2 cellular contexts compared by ENCODE assay signal in the genomic region with DNA sequence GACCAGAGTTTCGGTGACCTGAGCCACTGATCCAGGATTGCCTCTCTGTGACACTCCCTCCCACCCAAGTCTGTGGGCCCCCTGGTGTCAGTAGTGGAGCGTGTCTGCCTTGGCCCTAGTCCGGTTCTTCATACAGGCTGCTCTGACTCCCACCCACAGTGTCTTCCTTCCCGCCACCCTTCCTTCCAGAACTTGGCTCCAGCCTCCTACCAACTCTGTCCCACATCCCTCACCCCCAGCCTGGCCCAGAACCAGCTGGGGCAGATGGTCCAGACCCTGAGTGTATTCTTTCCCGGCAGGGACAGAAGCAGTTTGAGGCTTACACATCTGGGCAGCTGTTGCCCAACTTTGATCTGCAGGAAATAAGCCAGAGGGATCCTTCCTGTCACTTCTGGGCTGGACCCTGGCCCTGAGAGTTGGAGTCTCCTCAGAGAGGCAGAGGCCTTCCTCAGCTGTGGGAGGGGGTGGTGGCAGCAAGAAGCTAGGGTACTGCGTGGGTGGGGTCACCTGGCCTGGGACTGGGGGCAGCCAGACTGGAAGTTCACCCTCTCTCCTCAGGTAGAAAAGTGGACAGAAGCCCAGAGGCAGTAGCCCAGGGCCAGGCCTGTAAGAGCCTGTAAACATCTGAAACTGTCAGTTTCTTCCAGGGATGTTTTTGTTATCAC.
TF ChIP-seq lines count a peak whose summit lies in the region.

No MANE protein-coding gene starts in this region.

TF ChIP-seq in H1, 55 proteins besides CTCF, POLR2A, EP300 and RAD21:
- TF ChIP-seq CEBPB (IDR thresholded peaks at IDR 0.05; ENCODE audit: low read depth, low read length) (no peak), TAF1 (IDR thresholded peaks at IDR 0.05; ENCODE audit: low read depth, low read length) (no peak), GABPA (IDR thresholded peaks at IDR 0.05; ENCODE audit: borderline replicate concordance, insufficient read depth, low read length) (no peak), SIX5 (IDR thresholded peaks at IDR 0.05; ENCODE audit: low read depth, low read length) (no peak), MAFK (IDR thresholded peaks at IDR 0.05; ENCODE audit: low read depth, low read length) (no peak), GTF2F1 (IDR thresholded peaks at IDR 0.05; ENCODE audit: borderline replicate concordance, low read depth, low read length) (no peak), ASH2L (IDR thresholded peaks at IDR 0.05; ENCODE audit: low read length) (no peak), RBBP5 (IDR thresholded peaks at IDR 0.05; ENCODE audit: borderline replicate concordance, low read depth, low read length) (no peak), CBX5 (IDR thresholded peaks at IDR 0.05; ENCODE audit: low read depth, low read length) (no peak), TEAD4 (IDR thresholded peaks at IDR 0.05; ENCODE audit: low read depth, low read length) (no peak), POU5F1 (IDR thresholded peaks at IDR 0.05; ENCODE audit: low read depth, low read length) (no peak), NRF1 (IDR thresholded peaks at IDR 0.05; ENCODE audit: low read depth, low read length) (no peak), RNF2 (IDR thresholded peaks at IDR 0.05; ENCODE audit: borderline replicate concordance, low read depth, low read length, missing control alignments, poor library complexity, severe bottlenecking) (no peak), NANOG (IDR thresholded peaks at IDR 0.05; ENCODE audit: insufficient read depth, low read depth, low read length, poor library complexity, severe bottlenecking) (no peak)
- TF ChIP-seq, protein P1, sequence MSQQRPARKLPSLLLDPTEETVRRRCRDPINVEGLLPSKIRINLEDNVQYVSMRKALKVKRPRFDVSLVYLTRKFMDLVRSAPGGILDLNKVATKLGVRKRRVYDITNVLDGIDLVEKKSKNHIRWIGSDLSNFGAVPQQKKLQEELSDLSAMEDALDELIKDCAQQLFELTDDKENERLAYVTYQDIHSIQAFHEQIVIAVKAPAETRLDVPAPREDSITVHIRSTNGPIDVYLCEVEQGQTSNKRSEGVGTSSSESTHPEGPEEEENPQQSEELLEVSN (IDR thresholded peaks at IDR 0.05) = no peak
- TF ChIP-seq, protein P2, sequence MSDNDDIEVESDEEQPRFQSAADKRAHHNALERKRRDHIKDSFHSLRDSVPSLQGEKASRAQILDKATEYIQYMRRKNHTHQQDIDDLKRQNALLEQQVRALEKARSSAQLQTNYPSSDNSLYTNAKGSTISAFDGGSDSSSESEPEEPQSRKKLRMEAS (IDR thresholded peaks at IDR 0.05) = no peak
- TF ChIP-seq, protein P3, sequence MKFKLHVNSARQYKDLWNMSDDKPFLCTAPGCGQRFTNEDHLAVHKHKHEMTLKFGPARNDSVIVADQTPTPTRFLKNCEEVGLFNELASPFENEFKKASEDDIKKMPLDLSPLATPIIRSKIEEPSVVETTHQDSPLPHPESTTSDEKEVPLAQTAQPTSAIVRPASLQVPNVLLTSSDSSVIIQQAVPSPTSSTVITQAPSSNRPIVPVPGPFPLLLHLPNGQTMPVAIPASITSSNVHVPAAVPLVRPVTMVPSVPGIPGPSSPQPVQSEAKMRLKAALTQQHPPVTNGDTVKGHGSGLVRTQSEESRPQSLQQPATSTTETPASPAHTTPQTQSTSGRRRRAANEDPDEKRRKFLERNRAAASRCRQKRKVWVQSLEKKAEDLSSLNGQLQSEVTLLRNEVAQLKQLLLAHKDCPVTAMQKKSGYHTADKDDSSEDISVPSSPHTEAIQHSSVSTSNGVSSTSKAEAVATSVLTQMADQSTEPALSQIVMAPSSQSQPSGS (IDR thresholded peaks at IDR 0.05; ENCODE audit: low read length) = no peak

TF ChIP-seq in HEK293T, 16 proteins besides CTCF, POLR2A, EP300 and RAD21:
- TF ChIP-seq FOXK2 (IDR thresholded peaks at IDR 0.05) (no peak), LEF1 (IDR thresholded peaks at IDR 0.05; ENCODE audit: borderline replicate concordance) (no peak), SP1 (IDR thresholded peaks at IDR 0.05) (no peak), BHLHE40 (IDR thresholded peaks at IDR 0.05; ENCODE audit: borderline replicate concordance) (no peak), FOXA1 (IDR thresholded peaks at IDR 0.05) (no peak), FOXM1 (IDR thresholded peaks at IDR 0.05; ENCODE audit: borderline replicate concordance) (no peak), ZNF384 (IDR thresholded peaks at IDR 0.05) (no peak), CTBP1 (IDR thresholded peaks at IDR 0.05; ENCODE audit: borderline replicate concordance) (no peak), L3MBTL2 (conservative IDR thresholded peaks at IDR 0.05) (no peak), ELF4 (IDR thresholded peaks at IDR 0.05) (no peak), SUZ12 (IDR thresholded peaks at IDR 0.05) (no peak), TARDBP (IDR thresholded peaks at IDR 0.05) (no peak), HDGF (IDR thresholded peaks at IDR 0.05; ENCODE audit: borderline replicate concordance) (no peak), ARNT (IDR thresholded peaks at IDR 0.05) (no peak), NFRKB (IDR thresholded peaks at IDR 0.05) (no peak)
- TF ChIP-seq, protein P4, sequence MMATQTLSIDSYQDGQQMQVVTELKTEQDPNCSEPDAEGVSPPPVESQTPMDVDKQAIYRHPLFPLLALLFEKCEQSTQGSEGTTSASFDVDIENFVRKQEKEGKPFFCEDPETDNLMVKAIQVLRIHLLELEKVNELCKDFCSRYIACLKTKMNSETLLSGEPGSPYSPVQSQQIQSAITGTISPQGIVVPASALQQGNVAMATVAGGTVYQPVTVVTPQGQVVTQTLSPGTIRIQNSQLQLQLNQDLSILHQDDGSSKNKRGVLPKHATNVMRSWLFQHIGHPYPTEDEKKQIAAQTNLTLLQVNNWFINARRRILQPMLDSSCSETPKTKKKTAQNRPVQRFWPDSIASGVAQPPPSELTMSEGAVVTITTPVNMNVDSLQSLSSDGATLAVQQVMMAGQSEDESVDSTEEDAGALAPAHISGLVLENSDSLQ (IDR thresholded peaks at IDR 0.05) = no peak
